ENCODE assay signal across 31 cellular contexts in the genomic region with DNA sequence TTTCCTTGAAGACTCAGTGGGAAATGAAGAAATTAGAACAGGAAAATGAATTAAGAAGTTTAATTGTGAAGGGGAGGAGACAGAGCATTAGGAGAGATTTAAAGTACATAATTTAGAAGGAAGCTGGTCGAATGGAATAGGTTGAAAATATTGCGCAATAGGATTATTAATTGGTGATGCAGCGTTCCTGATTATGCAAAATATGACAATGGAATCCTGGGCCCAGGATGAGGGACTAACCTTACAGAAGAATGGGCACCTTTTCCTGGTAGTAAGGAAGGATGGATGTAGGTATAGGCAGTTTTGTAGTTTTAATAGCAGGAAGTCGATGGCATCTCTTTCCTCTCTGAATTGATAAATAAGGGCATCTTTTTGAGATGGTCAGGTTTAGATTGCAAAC.
"Had no signal": no experiment of that assay in that cellular context is flagged by ENCODE, and none has a peak within 500 bp of the region (broad histone marks: within the 10 kb centered on the region; RNA-seq: fewer than 3 reads in every experiment).

No MANE protein-coding gene starts in this region.

- H3K27ac ChIP-seq: ascending aorta, Peyer's patch, RWPE1, VCaP had no signal

- H3K9me3 Mint-ChIP-seq: activated B cell treated with CpG ODN at 0.5 μM for 24 hours; activated CD4-positive, alpha-beta memory T cell treated with anti-CD3 and anti-CD28 coated beads for 36 hours; activated naive CD8-positive, alpha-beta T cell treated with anti-CD3 and anti-CD28 coated beads for 36 hours; activated T-helper 17 cell treated with anti-CD3 and anti-CD28 coated beads, Interleukin-2, amount 50 U/mL, for 72 hours had no signal

- DNase-seq: activated B cell treated with CpG ODN at 0.5 μM for 24 hours; activated CD4-positive, alpha-beta memory T cell treated with anti-CD3 and anti-CD28 coated beads for 36 hours; activated CD4-positive, alpha-beta T cell treated with anti-CD3 and anti-CD28 coated beads for 4 hours; activated CD4-positive, alpha-beta T cell treated with anti-CD3 and anti-CD28 coated beads, Interleukin-2, amount 50 U/mL, for 1 hour; activated CD4-positive, CD25-positive, alpha-beta regulatory T cell treated with anti-CD3 and anti-CD28 coated beads, Interleukin-2, amount 50 U/mL, for 72 hours; activated CD8-positive, alpha-beta memory T cell treated with anti-CD3 and anti-CD28 coated beads, Interleukin-2, amount 50 U/mL, for 4 hours; activated effector memory CD4-positive, alpha-beta T cell treated with anti-CD3 and anti-CD28 coated beads, Interleukin-2, amount 50 U/mL, for 16 hours; activated naive CD4-positive, alpha-beta T cell; activated naive CD4-positive, alpha-beta T cell treated with anti-CD3 and anti-CD28 coated beads, Interleukin-2, amount 50 U/mL, for 16 hours; activated naive CD8-positive, alpha-beta T cell treated with anti-CD3 and anti-CD28 coated beads for 36 hours; activated T-cell treated with anti-CD3 and anti-CD28 coated beads, Interleukin-2, amount 50 U/mL, for 48 hours; amygdala; Karpas-422; NCI-H1105 treated with DMSO at 0.1 percent for 48 hours; NCI-H1436 treated with DMSO at 0.1 percent for 48 hours; NCI-H1694 treated with DMSO at 0.1 percent for 48 hours; NCI-H2029; NCI-H345; NCI-H524 treated with DMSO at 0.1 percent for 48 hours; PC-3; Peyer's patch; SIG-M5; T-cell; T-helper 2 cell; T-helper 9 cell had no signal

- ATAC-seq: activated T-helper 17 cell treated with anti-CD3 and anti-CD28 coated beads, Interleukin-2, amount 50 U/mL, for 72 hours; PC-3; Right ventricle myocardium inferior; SK-N-SH treated with all-trans-retinoic acid at 6 μM for 48 hours; T-cell had no signal

- H3K4me1 Mint-ChIP-seq: activated B cell treated with CpG ODN at 0.5 μM for 24 hours had no signal

- H3K9me3 ChIP-seq: ascending aorta, Peyer's patch had no signal

- H3K27me3 ChIP-seq: ascending aorta, Peyer's patch had no signal

- H3K4me1 ChIP-seq: ascending aorta, Peyer's patch had no signal

- H3K4me3 ChIP-seq: ascending aorta, Peyer's patch had no signal

- H3K27ac Mint-ChIP-seq: activated B cell treated with CpG ODN at 0.5 μM for 24 hours; activated CD4-positive, alpha-beta memory T cell treated with anti-CD3 and anti-CD28 coated beads for 36 hours; activated naive CD8-positive, alpha-beta T cell treated with anti-CD3 and anti-CD28 coated beads for 36 hours; activated T-helper 17 cell treated with anti-CD3 and anti-CD28 coated beads, Interleukin-2, amount 50 U/mL, for 72 hours had no signal

- H3K4me3 Mint-ChIP-seq: activated B cell treated with CpG ODN at 0.5 μM for 24 hours; activated CD4-positive, alpha-beta memory T cell treated with anti-CD3 and anti-CD28 coated beads for 36 hours; activated naive CD8-positive, alpha-beta T cell treated with anti-CD3 and anti-CD28 coated beads for 36 hours; activated T-helper 17 cell treated with anti-CD3 and anti-CD28 coated beads, Interleukin-2, amount 50 U/mL, for 72 hours; T-cell had no signal

- H3K27me3 Mint-ChIP-seq: activated B cell treated with CpG ODN at 0.5 μM for 24 hours; activated CD4-positive, alpha-beta memory T cell treated with anti-CD3 and anti-CD28 coated beads for 36 hours; activated naive CD8-positive, alpha-beta T cell treated with anti-CD3 and anti-CD28 coated beads for 36 hours; activated T-helper 17 cell treated with anti-CD3 and anti-CD28 coated beads, Interleukin-2, amount 50 U/mL, for 72 hours; T-cell had no signal
